Comparison of ENCODE assay signal across 1 cellular context in genomic region chr11:45994421-45995341, GRCh38.
A peak's percentile ranks its signal among the peaks of the same experiment; 100 is the strongest.
TF ChIP-seq lines count a peak whose summit lies in the region.

No MANE protein-coding gene starts in this region.

TF ChIP-seq in K562, 482 proteins besides CTCF, POLR2A, EP300 and RAD21 (continued from another document and continues in another):
- 0 out of 2 replicates have a peak, but pooled peaks have one; percentile 21 for TF ChIP-seq MEF2D (tag; conservative IDR thresholded peaks at IDR 0.05; ENCODE audit: low read depth)
- peak; percentile 56 to 89 for TF ChIP-seq TBL1XR1 (IDR thresholded peaks at IDR 0.05; ENCODE audit: low read length in 2 of 2)
- TF ChIP-seq CHD4 (IDR thresholded peaks at IDR 0.05; ENCODE audit: insufficient read depth, insufficient replicate concordance, low read depth, low read length, poor library complexity, severe bottlenecking) = no peak
- no peak for TF ChIP-seq ZNF696 (CRISPR knock-in tag; conservative IDR thresholded peaks at IDR 0.05)
- peak; percentile 95 for TF ChIP-seq DPF2 (IDR thresholded peaks at IDR 0.05)
- peak; percentile 77 for TF ChIP-seq DACH1 (IDR thresholded peaks at IDR 0.05; ENCODE audit: partially characterized antibody)
- no peak for TF ChIP-seq ZNF3 (CRISPR knock-in tag; IDR thresholded peaks at IDR 0.05)
- TF ChIP-seq CHAMP1 (IDR thresholded peaks at IDR 0.05) = peak; percentile 66
- TF ChIP-seq ZNF445 (CRISPR knock-in tag; IDR thresholded peaks at IDR 0.05; ENCODE audit: low read depth) = no peak
- 0 out of 4 replicates have a peak, but pooled peaks of 1 of the 2 experiments have one; percentile 17 for TF ChIP-seq NONO (IDR thresholded peaks at IDR 0.05; ENCODE audit: low read depth in 2 of 2, low read length in 1 of 2)
- no peak for TF ChIP-seq ATF6 (CRISPR knock-in tag; IDR thresholded peaks at IDR 0.05)
- no peak for TF ChIP-seq TFE3 (CRISPR knock-in tag; IDR thresholded peaks at IDR 0.05)
- TF ChIP-seq CCNT2 (IDR thresholded peaks at IDR 0.05; ENCODE audit: borderline replicate concordance, extremely low read depth, insufficient read length, low read depth, low read length) = no peak
- TF ChIP-seq MLX (CRISPR knock-in tag; conservative IDR thresholded peaks at IDR 0.05) = no peak
- TF ChIP-seq ZNF174 (CRISPR knock-in tag; IDR thresholded peaks at IDR 0.05) = no peak
- TF ChIP-seq HBP1 (CRISPR knock-in tag; IDR thresholded peaks at IDR 0.05) = no peak
- peak; percentile 64 for TF ChIP-seq RBFOX2 (IDR thresholded peaks at IDR 0.05; ENCODE audit: low read depth, low read length)
- TF ChIP-seq CREBBP (IDR thresholded peaks at IDR 0.05; ENCODE audit: low read depth, low read length) = no peak
- TF ChIP-seq ZMIZ1 (IDR thresholded peaks at IDR 0.05; ENCODE audit: low read depth in 2 of 2, low read length in 2 of 2) = peak in 1 of 2 experiments; percentile 79; a peak in 1 of 4 replicates
- no peak for TF ChIP-seq ZNF384 (IDR thresholded peaks at IDR 0.05; ENCODE audit: low read depth, low read length)
- TF ChIP-seq PPARD (CRISPR knock-in tag; IDR thresholded peaks at IDR 0.05) = no peak
- TF ChIP-seq MCM7 (IDR thresholded peaks at IDR 0.05) = no peak
- TF ChIP-seq FOXA3 (CRISPR knock-in tag; conservative IDR thresholded peaks at IDR 0.05 in 1 of 2, IDR thresholded peaks at IDR 0.05 in 1 of 2) = no peak
- TF ChIP-seq CEBPB (tag; IDR thresholded peaks at IDR 0.05) = peak; percentile 98
- no peak for TF ChIP-seq RFX1 (IDR thresholded peaks at IDR 0.05)
- TF ChIP-seq TCF3 (CRISPR knock-in tag; IDR thresholded peaks at IDR 0.05) = peak; percentile 93
- no peak for TF ChIP-seq PRMT5 (CRISPR knock-in tag; IDR thresholded peaks at IDR 0.05)
- TF ChIP-seq HNRNPK (IDR thresholded peaks at IDR 0.05; ENCODE audit: low read depth, low read length, poor library complexity, severe bottlenecking) = no peak
- TF ChIP-seq BCOR (IDR thresholded peaks at IDR 0.05) = no peak
- TF ChIP-seq ELF4 (CRISPR knock-in tag; IDR thresholded peaks at IDR 0.05) = no peak
- TF ChIP-seq GTF2F1 (IDR thresholded peaks at IDR 0.05; ENCODE audit: low read depth, low read length) = no peak
- TF ChIP-seq E2F8 (IDR thresholded peaks at IDR 0.05; ENCODE audit: low read depth, partially characterized antibody) = peak; percentile 31
- no peak for TF ChIP-seq ZNF121 (CRISPR knock-in tag; conservative IDR thresholded peaks at IDR 0.05)
- no peak for TF ChIP-seq ZNF253 (CRISPR knock-in tag; conservative IDR thresholded peaks at IDR 0.05)
- TF ChIP-seq ZBTB1 (CRISPR knock-in tag; IDR thresholded peaks at IDR 0.05; ENCODE audit: borderline replicate concordance, low read depth) = no peak
- peak; percentile 98 for TF ChIP-seq CEBPG (CRISPR knock-in tag; IDR thresholded peaks at IDR 0.05)
- TF ChIP-seq CEBPG (tag; conservative IDR thresholded peaks at IDR 0.05 in 1 of 2, IDR thresholded peaks at IDR 0.05 in 1 of 2) = peak; percentile 93 to 98
- peak; percentile 87 for TF ChIP-seq PML (IDR thresholded peaks at IDR 0.05; ENCODE audit: low read length)
- no peak for TF ChIP-seq HNRNPUL1 (IDR thresholded peaks at IDR 0.05; ENCODE audit: low read length)
- TF ChIP-seq ZNF75A (CRISPR knock-in tag; IDR thresholded peaks at IDR 0.05) = no peak
- TF ChIP-seq ZNF586 (CRISPR knock-in tag; conservative IDR thresholded peaks at IDR 0.05) = no peak
- TF ChIP-seq ZBTB8A (IDR thresholded peaks at IDR 0.05; ENCODE audit: partially characterized antibody) = no peak
- peak; percentile 87 for TF ChIP-seq IRF9 (tag; IDR thresholded peaks at IDR 0.05)
- TF ChIP-seq PHF21A (IDR thresholded peaks at IDR 0.05; ENCODE audit: borderline replicate concordance, low read depth) = peak; percentile 35; the same call in 1 of the 2 replicates
- peak; percentile 51; the same call in 1 of the 2 replicates for TF ChIP-seq ZNF583 (CRISPR knock-in tag; IDR thresholded peaks at IDR 0.05)
- no peak for TF ChIP-seq ARHGAP35 (IDR thresholded peaks at IDR 0.05; ENCODE audit: partially characterized antibody)
- no peak for TF ChIP-seq YBX1 (IDR thresholded peaks at IDR 0.05)
- no peak; the same call in 1 of the 2 replicates for TF ChIP-seq RAD51 (IDR thresholded peaks at IDR 0.05; ENCODE audit: borderline replicate concordance, low read depth)
- no peak for TF ChIP-seq ZNF512 (tag; IDR thresholded peaks at IDR 0.05)
- no peak for TF ChIP-seq ZNF146 (CRISPR knock-in tag; IDR thresholded peaks at IDR 0.05; ENCODE audit: unreplicated experiment)
- peak in 1 of 2 experiments; percentile 37; a peak in 1 of 4 replicates for TF ChIP-seq SRF (CRISPR knock-in tag; IDR thresholded peaks at IDR 0.05)
- peak; percentile 85; the same call in 1 of the 2 replicates for TF ChIP-seq JUND (IDR thresholded peaks at IDR 0.05; ENCODE audit: borderline replicate concordance, low read depth, low read length)
- peak; percentile 88; the same call in 2 of the 3 replicates for TF ChIP-seq JUND (tag; IDR thresholded peaks at IDR 0.05; ENCODE audit: borderline replicate concordance, low read depth, low read length)
- no peak for TF ChIP-seq ZBTB7A (IDR thresholded peaks at IDR 0.05; ENCODE audit: borderline replicate concordance, control insufficient read depth, low read depth, low read length)
- TF ChIP-seq ZNF354B (CRISPR knock-in tag; IDR thresholded peaks at IDR 0.05) = no peak
